ENCODE assay signal across 8 cellular contexts in the genomic region with DNA sequence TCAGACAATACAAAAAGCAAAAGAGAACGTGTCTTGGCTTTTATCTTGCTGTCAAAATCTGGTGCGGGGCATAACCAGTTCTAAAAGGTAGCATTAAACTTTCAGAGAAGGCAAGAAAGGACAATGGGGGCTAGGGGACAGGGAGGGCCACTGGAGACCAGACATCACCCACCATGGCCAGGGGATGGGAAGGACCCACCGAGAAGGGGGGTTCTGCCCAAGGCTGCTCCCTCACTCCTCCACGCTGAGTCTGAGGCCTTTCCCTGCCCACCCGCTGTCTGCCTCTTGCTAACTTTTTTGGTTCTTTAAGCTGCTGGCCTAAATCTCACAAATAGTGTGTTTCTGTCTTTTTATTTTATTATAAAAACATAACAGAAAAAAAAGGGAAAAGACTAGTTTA.
"Had no signal": no experiment of that assay in that cellular context is flagged by ENCODE, and none has a peak within 500 bp of the region (broad histone marks: within the 10 kb centered on the region; RNA-seq: fewer than 3 reads in every experiment).

No MANE protein-coding gene starts in this region.

- H3K4me1 ChIP-seq: HAP-1 had no signal

- H3K36me3 ChIP-seq: HAP-1 had no signal

- H3K27ac ChIP-seq: GM23248 had no signal

- H3K4me3 Mint-ChIP-seq: GM23338, H9, HFFc6 had no signal

- DNase-seq: GM23248, GOT3, H7, H9, HCEC 1CT, HFFc6 had no signal

- H3K9me3 ChIP-seq: HAP-1 had no signal

- H3K27ac Mint-ChIP-seq: GM23338, H9, HFFc6 had no signal

- H3K9me3 Mint-ChIP-seq: GM23338, H9, HFFc6 had no signal

- H3K4me3 ChIP-seq: GM23248, GM23338, HAP-1 had no signal
